Comparison of ENCODE assay signal across 8 cellular contexts in genomic region chr4:7805533-7806079, GRCh38.
DNase-seq lines count a peak whose midpoint lies in the region; ATAC-seq and TF ChIP-seq lines count a peak whose summit lies in the region.

No MANE protein-coding gene starts in this region.

- no peak for ATAC-seq in GM18505 (IDR thresholded peaks at IDR 0.05; ENCODE audit: unreplicated experiment)
- ATAC-seq in GM18519 (IDR thresholded peaks at IDR 0.05; ENCODE audit: low FRiP score, unreplicated experiment): no peak

- no peak overlapping the region for H3K4me3 Mint-ChIP-seq in activated naive CD8-positive, alpha-beta T cell
- H3K4me3 Mint-ChIP-seq in activated naive CD8-positive, alpha-beta T cell treated with anti-CD3 and anti-CD28 coated beads for 36 hours: no peak overlapping the region

- H3K9me3 Mint-ChIP-seq in activated naive CD8-positive, alpha-beta T cell (ENCODE audit: low read depth): no peaks in the 10 kb centered on the region
- H3K9me3 Mint-ChIP-seq in activated naive CD8-positive, alpha-beta T cell treated with anti-CD3 and anti-CD28 coated beads for 36 hours: no peaks in the 10 kb centered on the region

- intact Hi-C loops in colonic mucosa (cut with DNase I): no loop called here

- H3K27ac Mint-ChIP-seq in activated naive CD8-positive, alpha-beta T cell: peak overlapping the region; percentile 50
- no peak overlapping the region for H3K27ac Mint-ChIP-seq in activated naive CD8-positive, alpha-beta T cell treated with anti-CD3 and anti-CD28 coated beads for 36 hours

- H3K27ac ChIP-seq in colonic mucosa: peak overlapping the region; percentile 40

- no peak for DNase-seq in activated naive CD8-positive, alpha-beta T cell treated with anti-CD3 and anti-CD28 coated beads for 36 hours
- DNase-seq in colonic mucosa (no peak), lung microvascular endothelial cell (ENCODE audit: low read depth in 2 of 2) (peak; percentile 83 to 85), NCI-H1694 treated with DMSO at 0.1 percent for 48 hours (lab: John Stamatoyannopoulos, UW) (no peak), T-helper 2 cell (no peak)

- TF ChIP-seq CTCF in colonic mucosa (IDR thresholded peaks at IDR 0.05): no peak

- H3K9ac ChIP-seq in colonic mucosa (ENCODE audit: low read depth in 2 of 2, low read length in 2 of 2): no peak overlapping the region

- no peaks in the 10 kb centered on the region for H3K9me3 ChIP-seq in colonic mucosa

- H3K4me1 ChIP-seq in colonic mucosa: no peaks in the 10 kb centered on the region

- peaks cover 5% of the 10 kb centered on the region for H3K4me1 Mint-ChIP-seq in activated naive CD8-positive, alpha-beta T cell (ENCODE audit: low read depth)
- peaks cover 11% of the 10 kb centered on the region for H3K4me1 Mint-ChIP-seq in activated naive CD8-positive, alpha-beta T cell treated with anti-CD3 and anti-CD28 coated beads for 36 hours

- H3K36me3 ChIP-seq in colonic mucosa: peaks cover 4% of the 10 kb centered on the region

- no peaks in the 10 kb centered on the region for H3K27me3 ChIP-seq in colonic mucosa

- no peak overlapping the region for H3K4me3 ChIP-seq in colonic mucosa

- H3K36me3 Mint-ChIP-seq in activated naive CD8-positive, alpha-beta T cell: peaks cover 7% of the 10 kb centered on the region
- H3K36me3 Mint-ChIP-seq in activated naive CD8-positive, alpha-beta T cell treated with anti-CD3 and anti-CD28 coated beads for 36 hours: peaks cover 4% of the 10 kb centered on the region

- no peaks in the 10 kb centered on the region for H3K27me3 Mint-ChIP-seq in activated naive CD8-positive, alpha-beta T cell
- H3K27me3 Mint-ChIP-seq in activated naive CD8-positive, alpha-beta T cell treated with anti-CD3 and anti-CD28 coated beads for 36 hours: no peaks in the 10 kb centered on the region

- TF ChIP-seq POLR2A in GM18505 (IDR thresholded peaks at IDR 0.05; ENCODE audit: borderline replicate concordance, extremely low read depth, insufficient read depth, insufficient read length): no peak

Comparison
In these comparisons a context has a peak if more than half of its experiments do, and no peak if none do; other contexts are left out.
1. DNase-seq: peak in lung microvascular endothelial cell (2 of 2); none in activated naive CD8-positive, alpha-beta T cell treated with anti-CD3 and anti-CD28 coated beads for 36 hours (single experiment), colonic mucosa (single experiment), NCI-H1694 treated with DMSO at 0.1 percent for 48 hours (single experiment) and T-helper 2 cell (0 of 5).